Comparison of ENCODE assay signal across 20 cellular contexts in genomic region chr2:37507069-37507410, GRCh38.
DNase-seq lines count a peak whose midpoint lies in the region; ATAC-seq and TF ChIP-seq lines count a peak whose summit lies in the region.
"Had no signal": no experiment of that assay in that cellular context is flagged by ENCODE, and none has a peak within 500 bp of the region (broad histone marks: within the 10 kb centered on the region; RNA-seq: fewer than 3 reads in every experiment).

No MANE protein-coding gene starts in this region.

- H3K4me2 ChIP-seq in BLaER1 treated with 17β-estradiol and CSF1 and Interleukin-3, amounts not matched to agents 10 nM and 100 nM: peak overlapping the region in 9 of 11 experiments; percentile 1 to 55 (median 39); a peak in 13 of 22 replicates
- H3K4me2 ChIP-seq: A549 had no signal

- H3K36me3 ChIP-seq in BLaER1 treated with 17β-estradiol and CSF1 and Interleukin-3, amounts not matched to agents 10 nM and 100 nM: no peaks in the 10 kb centered on the region
- H3K36me3 ChIP-seq in psoas muscle (ENCODE audit: insufficient read depth in 1 of 2, low read depth in 1 of 2) (no peaks in the 10 kb centered on the region), colonic mucosa (no peaks in the 10 kb centered on the region)
- H3K36me3 ChIP-seq: brain microvascular endothelial cell, pancreas, spleen, tibial nerve had no signal

- H3K4me1 Mint-ChIP-seq in T-helper 17 cell: no peaks in the 10 kb centered on the region
- no peaks in the 10 kb centered on the region for H3K4me1 Mint-ChIP-seq in T-helper 2 cell treated with Interferon-gamma antibody and Interleukin-4, amounts not matched to agents 5 μg/mL and 100 μg/mL, for 36 hours (ENCODE audit: low read depth)
- no peaks in the 10 kb centered on the region for H3K4me1 Mint-ChIP-seq in stimulated activated memory B cell treated with anti-CD40 and anti-IgM and Interleukin-4, amounts not matched to agents 10 μg/mL and 1 μg/mL and 100 μg/mL, for 72 hours

- H3K9ac ChIP-seq in BLaER1 treated with 17β-estradiol and CSF1 and Interleukin-3, amounts not matched to agents 10 nM and 100 nM: no peak overlapping the region; a peak in 1 of 22 replicates
- H3K9ac ChIP-seq in colonic mucosa (ENCODE audit: low read depth in 2 of 2, low read length in 2 of 2): no peak overlapping the region

- no peaks in the 10 kb centered on the region for H3K9me3 Mint-ChIP-seq in T-helper 2 cell treated with Interferon-gamma antibody and Interleukin-4, amounts not matched to agents 5 μg/mL and 100 μg/mL, for 36 hours
- no peaks in the 10 kb centered on the region for H3K9me3 Mint-ChIP-seq in stimulated activated memory B cell treated with anti-CD40 and anti-IgM and Interleukin-4, amounts not matched to agents 10 μg/mL and 1 μg/mL and 100 μg/mL, for 72 hours

- peaks cover 0 to 6% (median 0%) of the 10 kb centered on the region in 11 experiments; a peak in 1 of 22 replicates for H3K9me3 ChIP-seq in BLaER1 treated with 17β-estradiol and CSF1 and Interleukin-3, amounts not matched to agents 10 nM and 100 nM (replicated peaks in 1 of 11)
- H3K9me3 ChIP-seq in T-helper 17 cell (ENCODE audit: control insufficient read depth, low read length, poor library complexity, severe bottlenecking) (no peaks in the 10 kb centered on the region), right cardiac atrium (ENCODE audit: control insufficient read depth, low read length) (no peaks in the 10 kb centered on the region), psoas muscle (no peaks in the 10 kb centered on the region), colonic mucosa (no peaks in the 10 kb centered on the region)
- H3K9me3 ChIP-seq: A549, mucosa of descending colon, pancreas, spleen, tibial nerve had no signal

- DNase-seq in T-helper 17 cell: no peak
- no peak for DNase-seq in right cardiac atrium
- DNase-seq in psoas muscle: no peak
- no peak for DNase-seq in T-helper 2 cell treated with Interferon-gamma antibody and Interleukin-4, amounts not matched to agents 5 μg/mL and 100 μg/mL, for 36 hours (ENCODE audit: low spot score)
- DNase-seq in AML-193 (lab: John Stamatoyannopoulos, UW): no peak
- DNase-seq in colonic mucosa: no peak
- DNase-seq: activated naive CD4-positive, alpha-beta T cell treated with Interleukin-2 at 50 U/mL for 16 hours; activated T-cell treated with anti-CD3 and anti-CD28 coated beads for 4 hours; brain microvascular endothelial cell; DMS79; KG1; kidney; mucosa of descending colon; OCI-M1; pancreas; spleen had no signal

- no peak overlapping the region for H3K4me3 ChIP-seq in BLaER1 treated with 17β-estradiol and CSF1 and Interleukin-3, amounts not matched to agents 10 nM and 100 nM
- H3K4me3 ChIP-seq in right cardiac atrium (ENCODE audit: low read length) (no peak overlapping the region), psoas muscle (peak overlapping the region; percentile 1), colonic mucosa (no peak overlapping the region)
- H3K4me3 ChIP-seq: A549, mucosa of descending colon, pancreas, spleen, tibial nerve had no signal

- no peaks in the 10 kb centered on the region for H3K27me3 Mint-ChIP-seq in T-helper 17 cell
- H3K27me3 Mint-ChIP-seq in T-helper 2 cell treated with Interferon-gamma antibody and Interleukin-4, amounts not matched to agents 5 μg/mL and 100 μg/mL, for 36 hours (ENCODE audit: low read depth): peaks cover 13% of the 10 kb centered on the region
- peaks cover 3% of the 10 kb centered on the region for H3K27me3 Mint-ChIP-seq in stimulated activated memory B cell treated with anti-CD40 and anti-IgM and Interleukin-4, amounts not matched to agents 10 μg/mL and 1 μg/mL and 100 μg/mL, for 72 hours

- intact Hi-C loops in right cardiac atrium (cut with DNase I): no loop called here
- intact Hi-C loops in psoas muscle (cut with DNase I): loop anchor here in 1 of 2 donors (5.0 kb wide), 1 partner anchor 80 kb away; no protein-coding TSS in a partner anchor
- intact Hi-C loops in colonic mucosa (cut with DNase I): no loop called here

- H4K20me1 ChIP-seq in BLaER1 treated with 17β-estradiol and CSF1 and Interleukin-3, amounts not matched to agents 10 nM and 100 nM: no peaks in the 10 kb centered on the region

- no peaks in the 10 kb centered on the region for H3K27me3 ChIP-seq in BLaER1 treated with 17β-estradiol and CSF1 and Interleukin-3, amounts not matched to agents 10 nM and 100 nM
- H3K27me3 ChIP-seq in right cardiac atrium (ENCODE audit: control insufficient read depth, insufficient read depth): no peaks in the 10 kb centered on the region
- no peaks in the 10 kb centered on the region for H3K27me3 ChIP-seq in psoas muscle (ENCODE audit: insufficient read depth in 3 of 3, low read length in 2 of 3)
- no peaks in the 10 kb centered on the region for H3K27me3 ChIP-seq in colonic mucosa
- H3K27me3 ChIP-seq: brain microvascular endothelial cell, pancreas, spleen, tibial nerve had no signal

- no peaks in the 10 kb centered on the region for H3K36me3 Mint-ChIP-seq in T-helper 17 cell (ENCODE audit: low read depth)
- H3K36me3 Mint-ChIP-seq in T-helper 2 cell treated with Interferon-gamma antibody and Interleukin-4, amounts not matched to agents 5 μg/mL and 100 μg/mL, for 36 hours (ENCODE audit: low read depth): no peaks in the 10 kb centered on the region
- H3K36me3 Mint-ChIP-seq in stimulated activated memory B cell treated with anti-CD40 and anti-IgM and Interleukin-4, amounts not matched to agents 10 μg/mL and 1 μg/mL and 100 μg/mL, for 72 hours: no peaks in the 10 kb centered on the region

- no peak overlapping the region for H3K4me3 Mint-ChIP-seq in T-helper 17 cell
- H3K4me3 Mint-ChIP-seq in T-helper 2 cell treated with Interferon-gamma antibody and Interleukin-4, amounts not matched to agents 5 μg/mL and 100 μg/mL, for 36 hours: no peak overlapping the region
- no peak overlapping the region for H3K4me3 Mint-ChIP-seq in stimulated activated memory B cell treated with anti-CD40 and anti-IgM and Interleukin-4, amounts not matched to agents 10 μg/mL and 1 μg/mL and 100 μg/mL, for 72 hours

- H3K4me1 ChIP-seq in BLaER1 treated with 17β-estradiol and CSF1 and Interleukin-3, amounts not matched to agents 10 nM and 100 nM: peaks cover 8 to 14% (median 10%) of the 10 kb centered on the region in 10 experiments; a peak in 17 of 20 replicates
- H3K4me1 ChIP-seq in right cardiac atrium (ENCODE audit: control insufficient read depth, insufficient read depth, low read length): peaks cover 3% of the 10 kb centered on the region
- H3K4me1 ChIP-seq in psoas muscle: peaks cover 20% of the 10 kb centered on the region
- no peaks in the 10 kb centered on the region for H3K4me1 ChIP-seq in colonic mucosa
- H3K4me1 ChIP-seq: A549, pancreas, spleen had no signal

- ATAC-seq in T-helper 17 cell: no peak
- peak in 1 of 2 donors; percentile 9 for ATAC-seq in right cardiac atrium
- ATAC-seq in psoas muscle: peak in 1 of 4 donors; percentile 16
- no peak for ATAC-seq in stimulated activated memory B cell treated with anti-CD40 and anti-IgM and Interleukin-4, amounts not matched to agents 10 μg/mL and 1 μg/mL and 100 μg/mL, for 72 hours
- ATAC-seq: A549, mucosa of descending colon had no signal

- TF ChIP-seq CTCF in psoas muscle (IDR thresholded peaks at IDR 0.05): no peak
- no peak for TF ChIP-seq CTCF in colonic mucosa (IDR thresholded peaks at IDR 0.05)

- H3K27ac Mint-ChIP-seq in T-helper 17 cell: peak overlapping the region; percentile 9
- no peak overlapping the region for H3K27ac Mint-ChIP-seq in T-helper 2 cell treated with Interferon-gamma antibody and Interleukin-4, amounts not matched to agents 5 μg/mL and 100 μg/mL, for 36 hours
- H3K27ac Mint-ChIP-seq in stimulated activated memory B cell treated with anti-CD40 and anti-IgM and Interleukin-4, amounts not matched to agents 10 μg/mL and 1 μg/mL and 100 μg/mL, for 72 hours: no peak overlapping the region

- peak overlapping the region in 1 of 11 experiments; percentile 2; a peak in 2 of 22 replicates for H3K27ac ChIP-seq in BLaER1 treated with 17β-estradiol and CSF1 and Interleukin-3, amounts not matched to agents 10 nM and 100 nM
- peak overlapping the region; percentile 99 for H3K27ac ChIP-seq in right cardiac atrium (ENCODE audit: low read length)
- H3K27ac ChIP-seq in psoas muscle: peak overlapping the region; percentile 77
- H3K27ac ChIP-seq in colonic mucosa: no peak overlapping the region
- H3K27ac ChIP-seq: A549, brain microvascular endothelial cell, pancreas, spleen had no signal

- 48% methylated on average over 3 of the region's 3 CpGs for WGBS in right cardiac atrium
- WGBS in psoas muscle, 3 donors: 44 to 56% (median 47%) methylated on average over 3 of the region's 3 CpGs
